ENCODE assay signal across 18 cellular contexts in genomic region chr4:5409980-5410618, GRCh38.
A peak's percentile ranks its signal among the peaks of the same experiment; 100 is the strongest.
DNase-seq lines count a peak whose midpoint lies in the region; ATAC-seq and TF ChIP-seq lines count a peak whose summit lies in the region.
"Had no signal": no experiment of that assay in that cellular context is flagged by ENCODE, and none has a peak within 500 bp of the region (broad histone marks: within the 10 kb centered on the region; RNA-seq: fewer than 3 reads in every experiment).

No MANE protein-coding gene starts in this region.

- H2BK12ac ChIP-seq in H9 (ENCODE audit: insufficient read length, low read depth, low read length), result no peak overlapping the region

- no peak overlapping the region for H4K5ac ChIP-seq in H9 (ENCODE audit: insufficient read length, low read depth, low read length)

- H3K9me3 Mint-ChIP-seq in H9, result peaks cover 22 to 26% of the 10 kb centered on the region in 2 experiments

- no peak overlapping the region for H3K18ac ChIP-seq in H9 (ENCODE audit: insufficient read length, low read depth, low read length)

- no peak for DNase-seq in AG04449 (ENCODE audit: low read depth, low spot score)
- DNase-seq in H9, result no peak
- DNase-seq in WERI-Rb-1, result peak; percentile 17
- no peak for DNase-seq in cardiac septum (ENCODE audit: low spot score)
- DNase-seq in NOMO-1 treated with dmso at 0.1 percent for 144 hours (lab: John Stamatoyannopoulos, UW; ENCODE audit: unreplicated experiment), result no peak
- no peak for DNase-seq in pons (ENCODE audit: low spot score)
- DNase-seq: activated CD4-positive, alpha-beta T cell treated with anti-CD3 and anti-CD28 coated beads for 36 hours; activated naive CD4-positive, alpha-beta T cell treated with anti-CD3 and anti-CD28 coated beads, Interleukin-2, amount 50 U/mL, for 16 hours; dorsolateral prefrontal cortex; esophagus squamous epithelium; MG63; NCI-H2029 treated with DMSO at 0.1 percent for 48 hours; stimulated activated CD4-positive, alpha-beta T cell treated with anti-CD3 and anti-CD28 coated beads, Interleukin-12 subunit alpha, Interleukin-12 subunit beta, amount 100 ng/mL, for 4 hours; stimulated activated naive CD8-positive, alpha-beta T cell treated with anti-CD3 and anti-CD28 coated beads, Interleukin-15, Interleukin-2, amounts not matched to agents 100 U/mL and 50 U/mL, for 24 hours had no signal

- H3K27me3 Mint-ChIP-seq in H9 (ENCODE audit: low read depth), result peaks cover 4% of the 10 kb centered on the region
- H3K27me3 Mint-ChIP-seq: activated CD4-positive, alpha-beta T cell treated with anti-CD3 and anti-CD28 coated beads for 36 hours had no signal

- no peaks in the 10 kb centered on the region for H3K79me1 ChIP-seq in H9 (ENCODE audit: insufficient read depth, low read depth, low read length, poor library complexity, severe bottlenecking)

- no peak overlapping the region for H4K8ac ChIP-seq in H9 (replicated peaks; ENCODE audit: insufficient read length, low read depth, low read length)

- TF ChIP-seq RAD21 in liver (IDR thresholded peaks at IDR 0.05), result no peak

- H2BK5ac ChIP-seq in H9 (ENCODE audit: insufficient read length, low read length), result no peak overlapping the region

- WGBS in H9 (ENCODE audit: extremely low coverage, insufficient read length, low lambda C conversion rate), result no CpG with 5 or more reads among the region's 6 CpGs
- WGBS in liver, result 52% methylated on average over 6 of the region's 6 CpGs

- no peak overlapping the region for H2AK5ac ChIP-seq in H9 (ENCODE audit: insufficient read length, low read length)

- no peaks in the 10 kb centered on the region; the same call in 1 of the 2 replicates for H3K4me1 ChIP-seq in H9 (ENCODE audit: insufficient read depth, low read length)
- peaks cover 0 to 4% (median 0%) of the 10 kb centered on the region in 4 donors for H3K4me1 ChIP-seq in liver (ENCODE audit: control insufficient read depth in 4 of 4, insufficient read depth in 4 of 4, low read length in 3 of 4)
- H3K4me1 ChIP-seq: esophagus squamous epithelium, prostate gland had no signal

- H3K36me3 ChIP-seq in WERI-Rb-1, result no peaks in the 10 kb centered on the region
- no peaks in the 10 kb centered on the region for H3K36me3 ChIP-seq in liver (ENCODE audit: control insufficient read depth in 4 of 4, insufficient read depth in 3 of 4, low read depth in 1 of 4, low read length in 3 of 4)
- H3K36me3 ChIP-seq: esophagus squamous epithelium, MG63, prostate gland had no signal

- H2BK120ac ChIP-seq in H9 (ENCODE audit: low read depth, low read length, poor library complexity, severe bottlenecking), result no peak overlapping the region

- H4K91ac ChIP-seq in H9 (ENCODE audit: insufficient read length, low read depth, low read length), result no peak overlapping the region

- H3K27me3 ChIP-seq in H9 (ENCODE audit: insufficient read depth, low read length), result no peaks in the 10 kb centered on the region
- no peaks in the 10 kb centered on the region for H3K27me3 ChIP-seq in WERI-Rb-1 (ENCODE audit: insufficient read depth, low read depth, severe bottlenecking)
- no peaks in the 10 kb centered on the region for H3K27me3 ChIP-seq in liver (ENCODE audit: control insufficient read depth in 4 of 4, insufficient read depth in 4 of 4, low read length in 3 of 4)
- H3K27me3 ChIP-seq: dorsolateral prefrontal cortex, esophagus squamous epithelium, MG63 had no signal

- H3K4me3 Mint-ChIP-seq in H9, result no peak overlapping the region
- H3K4me3 Mint-ChIP-seq: activated CD4-positive, alpha-beta T cell treated with anti-CD3 and anti-CD28 coated beads for 36 hours; T-helper 2 cell treated with Interferon-gamma antibody and Interleukin-4, amounts not matched to agents 5 μg/mL and 100 μg/mL, for 36 hours had no signal

- H3K4me1 Mint-ChIP-seq in H9, result no peaks in the 10 kb centered on the region
- H3K4me1 Mint-ChIP-seq: activated CD4-positive, alpha-beta T cell treated with anti-CD3 and anti-CD28 coated beads for 36 hours had no signal

- H3K4me3 ChIP-seq in AG04449 (ENCODE audit: low read depth, low read length) (no peak overlapping the region), WERI-Rb-1 (ENCODE audit: low read depth, low read length) (no peak overlapping the region), liver (ENCODE audit: low read depth in 1 of 3, low read length in 3 of 3) (no peak overlapping the region)
- H3K4me3 ChIP-seq: dorsolateral prefrontal cortex, esophagus squamous epithelium, MG63, prostate gland had no signal

- no peaks in the 10 kb centered on the region for H3K79me2 ChIP-seq in H9 (ENCODE audit: insufficient read depth, low read length)

- H3K23me2 ChIP-seq in H9 (ENCODE audit: insufficient read length, low read depth, low read length, poor library complexity, severe bottlenecking), result no peaks in the 10 kb centered on the region

- peaks cover 13% of the 10 kb centered on the region for H3K9me3 ChIP-seq in H9 (ENCODE audit: control insufficient read depth, low read depth, low read length)
- peaks cover 12% of the 10 kb centered on the region for H3K9me3 ChIP-seq in WERI-Rb-1 (ENCODE audit: severe bottlenecking)
- H3K9me3 ChIP-seq in liver (ENCODE audit: control insufficient read depth in 4 of 4, low read length in 3 of 4), result peaks cover 0 to 3% (median 2%) of the 10 kb centered on the region in 4 donors
- H3K9me3 ChIP-seq: MG63, prostate gland had no signal

- ATAC-seq in GM18505 (IDR thresholded peaks at IDR 0.05; ENCODE audit: unreplicated experiment), result no peak
- ATAC-seq: activated CD4-positive, alpha-beta T cell treated with anti-CD3 and anti-CD28 coated beads for 36 hours; stimulated activated naive CD8-positive, alpha-beta T cell treated with anti-CD3 and anti-CD28 coated beads, Interleukin-15, Interleukin-2, amounts not matched to agents 100 U/mL and 50 U/mL, for 24 hours had no signal

- H3K4me2 ChIP-seq in H9 (ENCODE audit: insufficient read depth, insufficient read length, low read length), result no peak overlapping the region

- CTCF ChIA-PET in AG04449 (lab: Yijun Ruan, JAX), result interaction anchor here (2.2 kb wide), 1 partner anchor 10 kb away, joined by 15 read pairs; no protein-coding TSS in a partner anchor

- H3K9ac ChIP-seq in H9 (ENCODE audit: extremely low read depth, insufficient read length, low read length) (no peak overlapping the region), liver (ENCODE audit: low read depth in 1 of 2, low read length in 2 of 2) (no peak overlapping the region)

- TF ChIP-seq POLR2A in GM18505 (IDR thresholded peaks at IDR 0.05; ENCODE audit: borderline replicate concordance, extremely low read depth, insufficient read depth, insufficient read length), result no peak

- peak; percentile 13 for TF ChIP-seq CTCF in AG04449 (IDR thresholded peaks at IDR 0.05; ENCODE audit: insufficient read depth, low read length, missing control alignments)
- TF ChIP-seq CTCF in H9 (conservative IDR thresholded peaks at IDR 0.05), result peak; percentile 54
- peak; percentile 41; the same call in 1 of the 2 replicates for TF ChIP-seq CTCF in WERI-Rb-1 (IDR thresholded peaks at IDR 0.05; ENCODE audit: low read depth, low read length)
- no peak for TF ChIP-seq CTCF in liver (IDR thresholded peaks at IDR 0.05; ENCODE audit: low read depth, low read length, missing input control)

- no peak overlapping the region for H3K27ac ChIP-seq in H9 (ENCODE audit: insufficient read length, low read depth, low read length)
- H3K27ac ChIP-seq in WERI-Rb-1, result no peak overlapping the region
- H3K27ac ChIP-seq in liver (ENCODE audit: low read depth in 1 of 2, low read length in 2 of 2), result no peak overlapping the region
- H3K27ac ChIP-seq: dorsolateral prefrontal cortex, esophagus squamous epithelium, prostate gland had no signal

- H3K4ac ChIP-seq in H9 (ENCODE audit: low read depth, low read length), result no peak overlapping the region

- no peak overlapping the region for H2BK15ac ChIP-seq in H9 (ENCODE audit: low read depth, low read length)

- H4K20me1 ChIP-seq in H9 (ENCODE audit: control insufficient read depth, insufficient read depth, insufficient read length), result no peaks in the 10 kb centered on the region

- H3K27ac Mint-ChIP-seq in H9, result no peak overlapping the region
- H3K27ac Mint-ChIP-seq: activated CD4-positive, alpha-beta T cell treated with anti-CD3 and anti-CD28 coated beads for 36 hours; T-helper 2 cell treated with Interferon-gamma antibody and Interleukin-4, amounts not matched to agents 5 μg/mL and 100 μg/mL, for 36 hours had no signal

- peaks cover 16 to 17% (median 17%) of the 10 kb centered on the region in 3 experiments for H3K36me3 Mint-ChIP-seq in H9 (ENCODE audit: insufficient read depth in 1 of 3, low read depth in 3 of 3)

- H3K23ac ChIP-seq in H9 (ENCODE audit: insufficient read length, low read depth, low read length), result no peak overlapping the region

- POLR2A ChIA-PET in AG04449 (lab: Yijun Ruan, JAX), result no interaction called here

- H3K14ac ChIP-seq in H9 (ENCODE audit: insufficient read depth, low read length), result no peak overlapping the region

- H2BK20ac ChIP-seq in H9 (ENCODE audit: low read depth, low read length, poor library complexity, severe bottlenecking), result no peak overlapping the region

- intact Hi-C loops in cardiac septum (cut with DNase I), result no loop called here

- no peak overlapping the region for H2AFZ ChIP-seq in H9 (ENCODE audit: low read length)

- H3T11ph ChIP-seq in H9 (ENCODE audit: low read length), result no peak overlapping the region

- H3K56ac ChIP-seq in H9 (ENCODE audit: insufficient read length, low read depth, low read length), result no peak overlapping the region

TF ChIP-seq in liver, 16 proteins besides CTCF, POLR2A, EP300 and RAD21 (continues in another document):
- TF ChIP-seq ATF3 (IDR thresholded peaks at IDR 0.05) (no peak), JUND (IDR thresholded peaks at IDR 0.05) (no peak), YY1 (IDR thresholded peaks at IDR 0.05) (no peak)
